In the genomic region with DNA sequence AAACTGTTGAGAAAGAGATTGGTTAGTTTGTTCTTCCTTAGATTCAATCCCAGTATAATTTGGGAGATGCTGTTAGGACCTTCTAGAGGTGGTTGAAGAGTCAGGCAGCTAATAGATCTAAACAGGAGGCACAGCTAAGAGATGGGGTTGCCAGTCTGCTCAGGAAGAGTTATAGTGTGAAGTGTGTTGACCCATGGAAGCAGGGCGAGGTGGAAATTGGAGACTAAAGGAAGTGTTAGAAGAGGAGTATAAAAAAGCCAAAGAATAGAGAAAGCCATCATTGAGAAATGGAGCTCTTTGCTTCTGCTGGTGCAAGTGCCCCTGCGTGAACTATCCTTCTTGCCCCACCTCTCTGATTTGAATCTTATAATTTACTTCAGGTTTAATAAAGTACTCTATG, we compare ENCODE assay signal across 6 cellular contexts. TPM values are rescaled to one million over a fixed set of nuclear protein-coding genes. Genes with fewer than 3 reads are reported as not detected.
"Had no signal": no experiment of that assay in that cellular context is flagged by ENCODE, and none has a peak within 500 bp of the region (broad histone marks: within the 10 kb centered on the region; RNA-seq: fewer than 3 reads in every experiment).

No MANE protein-coding gene starts in this region.

- ATAC-seq: GM23338, K562 had no signal

- H3K9me3 Mint-ChIP-seq: GM23338, H9 had no signal

- DNase-seq: H9, HCEC 1CT, IMR-90 had no signal

- H3K4me3 Mint-ChIP-seq: GM23338, H9 had no signal

- H3K4me3 ChIP-seq: GM23338, K562 had no signal

- H3K27ac Mint-ChIP-seq: GM23338, H9 had no signal

RNA-seq across cellular contexts. Expression of gene OXGR1, which starts 3.8 kb away (rescaled TPM):
- total RNA-seq: H9, HT-29, IMR-90, K562 had no signal
